In genomic region chr1:54199151-54199764, GRCh38 we compare ENCODE assay signal across 8 cellular contexts. TPM values are rescaled to one million over a fixed set of nuclear protein-coding genes. Genes with fewer than 3 reads are reported as not detected.
DNase-seq lines count a peak whose midpoint lies in the region; FAIRE-seq and TF ChIP-seq lines count a peak whose summit lies in the region.

No MANE protein-coding gene starts in this region.

- H3K4me3 ChIP-seq in mammary epithelial cell (replicated peaks in 1 of 3; ENCODE audit: insufficient read depth in 1 of 3, low read depth in 2 of 3, low read length in 3 of 3) (peak overlapping the region; percentile 73 to 91 (median 76)), uterus (peak overlapping the region; percentile 86 to 89)

- H3K4me2 ChIP-seq in mammary epithelial cell (ENCODE audit: insufficient read depth, low read depth, low read length): peak overlapping the region; percentile 85

- no peak for TF ChIP-seq POLR2A in uterus (IDR thresholded peaks at IDR 0.05)

- 40% methylated on average over 15 of the region's 17 CpGs for WGBS in mammary epithelial cell (ENCODE audit: low coverage, missing lambda C conversion rate)

- in situ Hi-C loops in mammary epithelial cell (cut with MboI; ENCODE audit: low sequenced_read_pairs in 2 of 2): no loop called here

- FAIRE-seq in urothelium cell line (lab: Jason Lieb, UNC): no peak

- H3K27ac Mint-ChIP-seq in activated T-cell treated with anti-CD3 and anti-CD28 coated beads, Interleukin-2, amount 50 U/mL, for 24 hours: peak overlapping the region; percentile 92

- H3K27ac ChIP-seq in mammary epithelial cell (ENCODE audit: insufficient read depth, low read depth, low read length) (no peak overlapping the region), uterus (peak overlapping the region; percentile 73 to 83)

- H3K27me3 ChIP-seq in mammary epithelial cell (ENCODE audit: insufficient read depth, low read length) (no peaks in the 10 kb centered on the region), uterus (no peaks in the 10 kb centered on the region)

- H3K9me3 ChIP-seq in mammary epithelial cell (replicated peaks; ENCODE audit: insufficient read depth, low read length) (no peaks in the 10 kb centered on the region), uterus (no peaks in the 10 kb centered on the region)

- H3K36me3 ChIP-seq in mammary epithelial cell (ENCODE audit: insufficient read depth, low read length) (peaks cover 2% of the 10 kb centered on the region), uterus (no peaks in the 10 kb centered on the region)

- peak overlapping the region; percentile 34 for H3K9ac ChIP-seq in mammary epithelial cell (ENCODE audit: insufficient read depth, low read length)

- no peak for DNase-seq in activated T-cell treated with anti-CD3 and anti-CD28 coated beads, Interleukin-2, amount 50 U/mL, for 24 hours
- DNase-seq in activated T-cell treated with anti-CD3 and anti-CD28 coated beads for 4 hours (no peak), NCI-H1105 treated with DMSO at 0.1 percent for 48 hours (lab: John Stamatoyannopoulos, UW) (peak; percentile 46), mammary epithelial cell (no peak), medulla oblongata (ENCODE audit: extremely low spot score) (peak; percentile 9), uterus (no peak), urothelium cell line (ENCODE audit: low spot score) (no peak), foreskin melanocyte (no peak)

- CTCF ChIA-PET in mammary epithelial cell (lab: Charles Lee; ENCODE audit: low non-redundant PET): interaction anchor here (0.6 kb wide), 1 partner anchor 111 kb away, joined by 38 read pairs; no protein-coding TSS in a partner anchor

- peaks cover 16% of the 10 kb centered on the region for H3K4me1 ChIP-seq in mammary epithelial cell (ENCODE audit: insufficient read depth, low read length)
- no peaks in the 10 kb centered on the region for H3K4me1 ChIP-seq in uterus

- H3K36me3 Mint-ChIP-seq in activated T-cell treated with anti-CD3 and anti-CD28 coated beads, Interleukin-2, amount 50 U/mL, for 24 hours (ENCODE audit: low read depth): peaks cover 53% of the 10 kb centered on the region

- dilution Hi-C loops in mammary epithelial cell (cut with HindIII; ENCODE audit: low sequenced_read_pairs): no loop called here

- H3K79me2 ChIP-seq in mammary epithelial cell (ENCODE audit: insufficient read depth, low read length): peaks cover 39% of the 10 kb centered on the region

- H3K9me3 Mint-ChIP-seq in activated T-cell treated with anti-CD3 and anti-CD28 coated beads, Interleukin-2, amount 50 U/mL, for 24 hours: no peaks in the 10 kb centered on the region

- H3K27me3 Mint-ChIP-seq in activated T-cell treated with anti-CD3 and anti-CD28 coated beads, Interleukin-2, amount 50 U/mL, for 24 hours: no peaks in the 10 kb centered on the region

- H3K4me1 Mint-ChIP-seq in activated T-cell treated with anti-CD3 and anti-CD28 coated beads, Interleukin-2, amount 50 U/mL, for 24 hours (ENCODE audit: low read depth): peaks cover 35% of the 10 kb centered on the region

- H2AFZ ChIP-seq in mammary epithelial cell (ENCODE audit: low read depth, low read length): peak overlapping the region; percentile 92

- no peaks in the 10 kb centered on the region for H4K20me1 ChIP-seq in mammary epithelial cell (ENCODE audit: insufficient read depth, low read length)

- peak overlapping the region; percentile 96 for H3K4me3 Mint-ChIP-seq in activated T-cell treated with anti-CD3 and anti-CD28 coated beads, Interleukin-2, amount 50 U/mL, for 24 hours

- TF ChIP-seq CTCF in mammary epithelial cell (conservative IDR thresholded peaks at IDR 0.05 in 1 of 2, IDR thresholded peaks at IDR 0.05 in 1 of 2; ENCODE audit: extremely low read depth in 1 of 2, insufficient read depth in 1 of 2, low read depth in 1 of 2, low read length in 2 of 2): no peak
- no peak for TF ChIP-seq CTCF in uterus (IDR thresholded peaks at IDR 0.05)

- intact Hi-C loops in mammary epithelial cell (cut with micrococcal nuclease): no loop called here
- intact Hi-C loops in uterus (cut with DNase I; ENCODE audit: low total_unique reads): loop anchor here (10.0 kb wide), 1 partner anchor 296 kb away; no protein-coding TSS in a partner anchor

- BruUV-seq in mammary epithelial cell (replicated peaks; lab: Mats Ljungman, UMichigan): no TSS peak

RNA-seq across cellular contexts. Expression of gene CYB5RL, which starts 0.6 kb away (rescaled TPM):
- total RNA-seq in mammary epithelial cell (1 to 10 TPM; 1.7 to 4.0 TPM), uterus (10 to 100 TPM in 1 of 4 donors, 1 to 10 TPM in 3; 1.3 to 11.6 (median 6.6) TPM)
- 2.3 TPM for polyA plus RNA-seq in mammary epithelial cell
- 17.1 TPM for polyA minus RNA-seq in mammary epithelial cell

RNA-seq across cellular contexts. Expression of gene MRPL37, which starts 0.7 kb away (rescaled TPM):
- total RNA-seq in mammary epithelial cell (10 to 100 TPM; 90.9 to 96.2 TPM), uterus (10 to 100 TPM in 3 of 4 donors, 1 to 10 TPM in 1; 4.4 to 52.9 (median 39.0) TPM)
- polyA plus RNA-seq in mammary epithelial cell: 37.5 TPM
- polyA minus RNA-seq in mammary epithelial cell: 99.3 TPM

RNA-seq across cellular contexts. Expression of gene CDCP2, which starts 46.5 kb away (rescaled TPM):
- total RNA-seq in mammary epithelial cell (not detected), uterus (under 1 TPM in 2 of 4 donors, not detected in 2; 0.18 to 0.28 TPM)
- polyA plus RNA-seq in mammary epithelial cell: not detected
- not detected for polyA minus RNA-seq in mammary epithelial cell

Comparison
In these comparisons a context has a peak if more than half of its experiments do, and no peak if none do; other contexts are left out.
1. DNase-seq: peak in NCI-H1105 treated with DMSO at 0.1 percent for 48 hours (single experiment) and medulla oblongata (single experiment); none in activated T-cell treated with anti-CD3 and anti-CD28 coated beads, Interleukin-2, amount 50 U/mL, for 24 hours (single experiment), activated T-cell treated with anti-CD3 and anti-CD28 coated beads for 4 hours (single experiment), mammary epithelial cell (single experiment), uterus (0 of 2), urothelium cell line (single experiment) and foreskin melanocyte (single experiment).